In genomic region chr19:54551950-54552912, GRCh38 we compare ENCODE assay signal across 16 cellular contexts. TPM values are rescaled to one million over a fixed set of nuclear protein-coding genes. Genes with fewer than 3 reads are reported as not detected.
A peak's percentile ranks its signal among the peaks of the same experiment; 100 is the strongest.
DNase-seq lines count a peak whose midpoint lies in the region; ATAC-seq and TF ChIP-seq lines count a peak whose summit lies in the region.
"Had no signal": no experiment of that assay in that cellular context is flagged by ENCODE, and none has a peak within 500 bp of the region (broad histone marks: within the 10 kb centered on the region; RNA-seq: fewer than 3 reads in every experiment).

No MANE protein-coding gene starts in this region.

- no TSS peak for BruUV-seq in IMR-90 (replicated peaks; lab: Mats Ljungman, UMichigan)

- H2BK20ac ChIP-seq in IMR-90 (ENCODE audit: low read depth, low read length), result no peak overlapping the region

- H2AFZ ChIP-seq in IMR-90 (replicated peaks; ENCODE audit: low read length, poor library complexity) (no peak overlapping the region), GM23248 (no peak overlapping the region)
- H2AFZ ChIP-seq: parathyroid adenoma had no signal

- H3K36me3 Mint-ChIP-seq in activated CD8-positive, alpha-beta T cell treated with anti-CD3 and anti-CD28 coated beads, Interleukin-2, amount 10 ng/mL, durations not matched to agents 7 days and 5 days (ENCODE audit: low read depth), result no peaks in the 10 kb centered on the region
- H3K36me3 Mint-ChIP-seq in activated CD8-positive, alpha-beta T cell treated with anti-CD3 and anti-CD28 coated beads for 36 hours (ENCODE audit: low read depth), result no peaks in the 10 kb centered on the region
- H3K36me3 Mint-ChIP-seq in stimulated activated naive B cell treated with anti-CD40 and anti-IgM and Interleukin-4, amounts not matched to agents 10 μg/mL and 1 μg/mL and 100 μg/mL, for 72 hours, result no peaks in the 10 kb centered on the region
- H3K36me3 Mint-ChIP-seq in activated naive CD4-positive, alpha-beta T cell treated with anti-CD3 and anti-CD28 coated beads for 36 hours (ENCODE audit: low read depth), result no peaks in the 10 kb centered on the region
- H3K36me3 Mint-ChIP-seq: brain had no signal

- peaks cover 12% of the 10 kb centered on the region for H3K4me1 Mint-ChIP-seq in activated CD8-positive, alpha-beta T cell treated with anti-CD3 and anti-CD28 coated beads, Interleukin-2, amount 10 ng/mL, durations not matched to agents 7 days and 5 days (ENCODE audit: low read depth)
- peaks cover 7% of the 10 kb centered on the region for H3K4me1 Mint-ChIP-seq in activated CD8-positive, alpha-beta T cell treated with anti-CD3 and anti-CD28 coated beads for 36 hours (ENCODE audit: low read depth)
- H3K4me1 Mint-ChIP-seq in stimulated activated naive B cell treated with anti-CD40 and anti-IgM and Interleukin-4, amounts not matched to agents 10 μg/mL and 1 μg/mL and 100 μg/mL, for 72 hours, result peaks cover 10 to 17% of the 10 kb centered on the region in 2 donors
- H3K4me1 Mint-ChIP-seq in activated naive CD4-positive, alpha-beta T cell treated with anti-CD3 and anti-CD28 coated beads for 36 hours (ENCODE audit: low read depth), result peaks cover 6% of the 10 kb centered on the region
- H3K4me1 Mint-ChIP-seq: brain had no signal

- H3K27me3 ChIP-seq in IMR-90 (ENCODE audit: control insufficient read depth, insufficient read depth, low read length) (no peaks in the 10 kb centered on the region), left ventricle myocardium inferior (ENCODE audit: low read depth) (peaks cover 32% of the 10 kb centered on the region), GM23248 (replicated peaks; ENCODE audit: insufficient read depth) (no peaks in the 10 kb centered on the region)
- H3K27me3 ChIP-seq: SJSA1 had no signal

- no peak overlapping the region for H2AK9ac ChIP-seq in IMR-90 (replicated peaks; ENCODE audit: low read depth, low read length, poor library complexity)

- no peak overlapping the region for H3K18ac ChIP-seq in IMR-90 (ENCODE audit: low read depth, low read length)

- no peak overlapping the region for H3K27ac ChIP-seq in IMR-90 (ENCODE audit: insufficient read depth, low read length)
- H3K27ac ChIP-seq in left ventricle myocardium inferior (replicated peaks), result no peak overlapping the region
- no peak overlapping the region for H3K27ac ChIP-seq in GM23248
- H3K27ac ChIP-seq: HL-60, parathyroid adenoma, SJSA1 had no signal

- H3K36me3 ChIP-seq in IMR-90 (ENCODE audit: control insufficient read depth, insufficient read depth, low read length) (no peaks in the 10 kb centered on the region), left ventricle myocardium inferior (no peaks in the 10 kb centered on the region), GM23248 (ENCODE audit: low read depth) (no peaks in the 10 kb centered on the region)
- H3K36me3 ChIP-seq: SJSA1 had no signal

- peak overlapping the region; percentile 72 for H2BK5ac ChIP-seq in IMR-90 (ENCODE audit: low read depth, low read length, poor library complexity, severe bottlenecking)

- H3K9me3 Mint-ChIP-seq in activated CD8-positive, alpha-beta T cell treated with anti-CD3 and anti-CD28 coated beads, Interleukin-2, amount 10 ng/mL, durations not matched to agents 7 days and 5 days (ENCODE audit: insufficient read depth), result no peaks in the 10 kb centered on the region
- H3K9me3 Mint-ChIP-seq in activated CD8-positive, alpha-beta T cell treated with anti-CD3 and anti-CD28 coated beads for 36 hours, result no peaks in the 10 kb centered on the region
- peaks cover 0 to 1% of the 10 kb centered on the region in 2 donors for H3K9me3 Mint-ChIP-seq in stimulated activated naive B cell treated with anti-CD40 and anti-IgM and Interleukin-4, amounts not matched to agents 10 μg/mL and 1 μg/mL and 100 μg/mL, for 72 hours
- peaks cover 2% of the 10 kb centered on the region for H3K9me3 Mint-ChIP-seq in activated naive CD4-positive, alpha-beta T cell treated with anti-CD3 and anti-CD28 coated beads for 36 hours

- no peaks in the 10 kb centered on the region for H4K20me1 ChIP-seq in IMR-90 (ENCODE audit: insufficient read depth, low read length)
- H4K20me1 ChIP-seq in GM23248 (ENCODE audit: insufficient read depth), result no peaks in the 10 kb centered on the region

- H3K4me1 ChIP-seq in IMR-90 (ENCODE audit: control insufficient read depth, insufficient read depth, low read length) (no peaks in the 10 kb centered on the region), left ventricle myocardium inferior (no peaks in the 10 kb centered on the region), GM23248 (ENCODE audit: insufficient read depth) (no peaks in the 10 kb centered on the region)
- H3K4me1 ChIP-seq: parathyroid adenoma, SJSA1 had no signal

- no peak overlapping the region for H3K4me3 Mint-ChIP-seq in activated CD8-positive, alpha-beta T cell treated with anti-CD3 and anti-CD28 coated beads, Interleukin-2, amount 10 ng/mL, durations not matched to agents 7 days and 5 days
- H3K4me3 Mint-ChIP-seq in activated CD8-positive, alpha-beta T cell treated with anti-CD3 and anti-CD28 coated beads for 36 hours, result no peak overlapping the region
- peak overlapping the region in 1 of 2 donors; percentile 1 for H3K4me3 Mint-ChIP-seq in stimulated activated naive B cell treated with anti-CD40 and anti-IgM and Interleukin-4, amounts not matched to agents 10 μg/mL and 1 μg/mL and 100 μg/mL, for 72 hours
- no peak overlapping the region for H3K4me3 Mint-ChIP-seq in activated naive CD4-positive, alpha-beta T cell treated with anti-CD3 and anti-CD28 coated beads for 36 hours
- H3K4me3 Mint-ChIP-seq: brain had no signal

- H2AK5ac ChIP-seq in IMR-90 (ENCODE audit: low read depth, low read length), result no peak overlapping the region

- H3K27ac Mint-ChIP-seq in activated CD8-positive, alpha-beta T cell treated with anti-CD3 and anti-CD28 coated beads, Interleukin-2, amount 10 ng/mL, durations not matched to agents 7 days and 5 days, result no peak overlapping the region
- no peak overlapping the region for H3K27ac Mint-ChIP-seq in activated CD8-positive, alpha-beta T cell treated with anti-CD3 and anti-CD28 coated beads for 36 hours
- no peak overlapping the region for H3K27ac Mint-ChIP-seq in stimulated activated naive B cell treated with anti-CD40 and anti-IgM and Interleukin-4, amounts not matched to agents 10 μg/mL and 1 μg/mL and 100 μg/mL, for 72 hours
- H3K27ac Mint-ChIP-seq in activated naive CD4-positive, alpha-beta T cell treated with anti-CD3 and anti-CD28 coated beads for 36 hours, result no peak overlapping the region
- H3K27ac Mint-ChIP-seq: brain had no signal

- POLR2A ChIA-PET in activated CD8-positive, alpha-beta T cell treated with anti-CD3 and anti-CD28 coated beads, Interleukin-2, amount 10 ng/mL, durations not matched to agents 7 days and 5 days (lab: Charles Lee), result no interaction called here
- POLR2A ChIA-PET in activated CD8-positive, alpha-beta T cell treated with anti-CD3 and anti-CD28 coated beads for 36 hours (lab: Charles Lee), result no interaction called here
- POLR2A ChIA-PET in IMR-90 (lab: Charles Lee; ENCODE audit: unreplicated experiment), result no interaction called here

- no peak overlapping the region for H3K56ac ChIP-seq in IMR-90 (ENCODE audit: extremely low read depth, insufficient read depth, low read length)

- WGBS in IMR-90 (ENCODE audit: extremely low coverage in 2 of 2, insufficient read length in 1 of 2), 2 experiments, result 74 to 100% methylated on average over 1 to 7 of the region's 22 CpGs
- WGBS in GM23248 (ENCODE audit: low coverage in 1 of 2, low lambda C conversion rate in 2 of 2, missing lambda C conversion rate in 2 of 2), 2 experiments, result 60% methylated on average over 21 to 22 of the region's 22 CpGs

- no peak overlapping the region for H2BK15ac ChIP-seq in IMR-90 (ENCODE audit: low read depth, low read length)

- CTCF ChIA-PET in activated CD8-positive, alpha-beta T cell treated with anti-CD3 and anti-CD28 coated beads, Interleukin-2, amount 10 ng/mL, durations not matched to agents 7 days and 5 days (lab: Charles Lee), result no interaction called here
- CTCF ChIA-PET in activated CD8-positive, alpha-beta T cell treated with anti-CD3 and anti-CD28 coated beads for 36 hours (lab: Charles Lee), result interaction anchor here (1.2 kb wide), 1 partner anchor 100 kb away, joined by 4 read pairs; no protein-coding TSS in a partner anchor
- CTCF ChIA-PET in IMR-90 (lab: Yijun Ruan, JAX), result no interaction called here
- CTCF ChIA-PET in activated naive CD4-positive, alpha-beta T cell treated with anti-CD3 and anti-CD28 coated beads for 36 hours (lab: Charles Lee), result interaction anchor here (1.0 kb wide), 1 partner anchor 71 kb away, joined by 3 read pairs; no protein-coding TSS in a partner anchor

- no peaks in the 10 kb centered on the region for H3K79me2 ChIP-seq in GM23248 (ENCODE audit: insufficient read depth)
- H3K79me2 ChIP-seq: parathyroid adenoma had no signal

- H3K4me2 ChIP-seq in IMR-90 (ENCODE audit: low read depth, low read length) (no peak overlapping the region), GM23248 (ENCODE audit: unreplicated experiment) (no peak overlapping the region)

- TF ChIP-seq POLR2A in IMR-90 (IDR thresholded peaks at IDR 0.05; ENCODE audit: low read depth, low read length), result no peak

- no peaks in the 10 kb centered on the region for H3K9me1 ChIP-seq in IMR-90 (ENCODE audit: insufficient read depth, low read length)

- H3K9me3 ChIP-seq in IMR-90 (ENCODE audit: control insufficient read depth, insufficient read depth, low read length) (peaks cover 38% of the 10 kb centered on the region), left ventricle myocardium inferior (replicated peaks) (no peaks in the 10 kb centered on the region), GM23248 (ENCODE audit: low read depth) (no peaks in the 10 kb centered on the region)
- H3K9me3 ChIP-seq: SJSA1 had no signal

- TF ChIP-seq CTCF in activated CD8-positive, alpha-beta T cell treated with anti-CD3 and anti-CD28 coated beads for 36 hours (IDR thresholded peaks at IDR 0.05), result no peak
- TF ChIP-seq CTCF in IMR-90 (conservative IDR thresholded peaks at IDR 0.05; ENCODE audit: low read depth, low read length) (no peak), left ventricle myocardium inferior (IDR thresholded peaks at IDR 0.05; ENCODE audit: borderline replicate concordance) (no peak)

- dilution Hi-C loops in IMR-90 (cut with HindIII; ENCODE audit: low sequenced_read_pairs, unreplicated experiment), result no loop called here

- H3K9ac ChIP-seq in IMR-90 (ENCODE audit: low read depth, low read length) (no peak overlapping the region), GM23248 (no peak overlapping the region)
- H3K9ac ChIP-seq: parathyroid adenoma had no signal

- TF ChIP-seq RAD21 in IMR-90 (IDR thresholded peaks at IDR 0.05; ENCODE audit: low read length), result no peak

- no peak for ATAC-seq in activated CD8-positive, alpha-beta T cell treated with anti-CD3 and anti-CD28 coated beads, Interleukin-2, amount 10 ng/mL, durations not matched to agents 7 days and 5 days
- ATAC-seq in activated CD8-positive, alpha-beta T cell treated with anti-CD3 and anti-CD28 coated beads for 36 hours, result no peak
- ATAC-seq in IMR-90 (ENCODE audit: low read depth), result no peak
- peak; percentile 65 to 71 for ATAC-seq in stimulated activated naive B cell treated with anti-CD40 and anti-IgM and Interleukin-4, amounts not matched to agents 10 μg/mL and 1 μg/mL and 100 μg/mL, for 72 hours (replicated peaks)

- peaks cover 11% of the 10 kb centered on the region for H3K27me3 Mint-ChIP-seq in activated CD8-positive, alpha-beta T cell treated with anti-CD3 and anti-CD28 coated beads, Interleukin-2, amount 10 ng/mL, durations not matched to agents 7 days and 5 days (ENCODE audit: low read depth)
- peaks cover 19% of the 10 kb centered on the region for H3K27me3 Mint-ChIP-seq in activated CD8-positive, alpha-beta T cell treated with anti-CD3 and anti-CD28 coated beads for 36 hours
- peaks cover 8 to 11% of the 10 kb centered on the region in 2 donors for H3K27me3 Mint-ChIP-seq in stimulated activated naive B cell treated with anti-CD40 and anti-IgM and Interleukin-4, amounts not matched to agents 10 μg/mL and 1 μg/mL and 100 μg/mL, for 72 hours
- H3K27me3 Mint-ChIP-seq in activated naive CD4-positive, alpha-beta T cell treated with anti-CD3 and anti-CD28 coated beads for 36 hours (ENCODE audit: low read depth), result peaks cover 25% of the 10 kb centered on the region

- no peak overlapping the region for H4K8ac ChIP-seq in IMR-90 (ENCODE audit: low read depth in 2 of 2, low read length in 2 of 2)

- H4K5ac ChIP-seq in IMR-90 (ENCODE audit: low read depth, low read length), result no peak overlapping the region

- H3K4ac ChIP-seq in IMR-90 (ENCODE audit: low read depth, low read length), result no peak overlapping the region

- H3K4me3 ChIP-seq in IMR-90 (ENCODE audit: insufficient read depth, low read depth, low read length) (no peak overlapping the region), left ventricle myocardium inferior (no peak overlapping the region), GM23248 (no peak overlapping the region)
- H3K4me3 ChIP-seq: SJSA1 had no signal

- no peak overlapping the region for H2BK120ac ChIP-seq in IMR-90 (ENCODE audit: low read depth, low read length)

- no peaks in the 10 kb centered on the region for H3K79me1 ChIP-seq in IMR-90 (ENCODE audit: low read depth in 1 of 2, low read length in 2 of 2)

- in situ Hi-C loops in IMR-90 (cut with MboI; ENCODE audit: low sequenced_read_pairs) (no loop called here), GM23248 (cut with MboI) (no loop called here)

- no peak overlapping the region for H4K91ac ChIP-seq in IMR-90 (ENCODE audit: insufficient read depth, low read depth, low read length)

- peak; percentile 15 for DNase-seq in activated CD8-positive, alpha-beta T cell treated with anti-CD3 and anti-CD28 coated beads, Interleukin-2, amount 10 ng/mL, durations not matched to agents 7 days and 5 days
- DNase-seq in activated CD8-positive, alpha-beta T cell treated with anti-CD3 and anti-CD28 coated beads for 36 hours, result no peak
- DNase-seq in IMR-90 (no peak), left ventricle myocardium inferior (peak; percentile 28), GM23248 (no peak)
- DNase-seq in stimulated activated naive B cell treated with anti-CD40 and anti-IgM and Interleukin-4, amounts not matched to agents 10 μg/mL and 1 μg/mL and 100 μg/mL, for 72 hours, result no peak
- no peak for DNase-seq in activated naive CD4-positive, alpha-beta T cell treated with anti-CD3 and anti-CD28 coated beads for 36 hours
- DNase-seq in activated CD8-positive, alpha-beta memory T cell treated with anti-CD3 and anti-CD28 coated beads for 24 hours, result no peak
- DNase-seq: activated naive CD4-positive, alpha-beta T cell treated with Interleukin-2 at 50 U/mL for 16 hours; NCI-H2029 had no signal

- intact Hi-C loops in activated CD8-positive, alpha-beta T cell treated with anti-CD3 and anti-CD28 coated beads for 36 hours (cut with micrococcal nuclease), result no loop called here
- intact Hi-C loops in IMR-90 (cut with micrococcal nuclease), result no loop called here
- intact Hi-C loops in left ventricle myocardium inferior (cut with micrococcal nuclease), result no loop called here
- intact Hi-C loops in activated naive CD4-positive, alpha-beta T cell treated with anti-CD3 and anti-CD28 coated beads for 36 hours (cut with micrococcal nuclease), result no loop called here

- H3K14ac ChIP-seq in IMR-90 (replicated peaks; ENCODE audit: low read depth, low read length), result no peak overlapping the region

- no peaks in the 10 kb centered on the region for H3K9me2 ChIP-seq in GM23248 (ENCODE audit: insufficient read depth)

- H3F3A ChIP-seq in GM23248 (ENCODE audit: insufficient read depth), result no peaks in the 10 kb centered on the region

- H3K23ac ChIP-seq in IMR-90 (ENCODE audit: low read depth, low read length), result no peak overlapping the region

RNA-seq across cellular contexts. Expression of gene LILRA2, which starts 21.4 kb away (rescaled TPM):
- not detected for total RNA-seq in activated CD8-positive, alpha-beta T cell treated with anti-CD3 and anti-CD28 coated beads, Interleukin-2, amount 10 ng/mL, durations not matched to agents 7 days and 5 days
- total RNA-seq in activated CD8-positive, alpha-beta T cell treated with anti-CD3 and anti-CD28 coated beads for 36 hours, result not detected
- total RNA-seq in IMR-90 (2012; rRNA removed) (not detected in 2 replicates), left ventricle myocardium inferior (1.6 TPM)
- polyA plus RNA-seq in IMR-90 (2012; rRNA removed) (not detected in 2 replicates), GM23248 (2016; fragmentation: Nextera tagmentation; extraction: Ambion mirVana) (not detected in 2 replicates)
- polyA plus RNA-seq in IMR-90 (2012; cell fraction: cytosol; rRNA removed), result not detected in 2 replicates
- polyA plus RNA-seq in IMR-90 (2012; cell fraction: nucleus; rRNA removed; ENCODE audit: low replicate concordance), result not detected in 2 replicates
- total RNA-seq in GM23248 (2014; rRNA removed; shearing (Covaris generic)), result not detected in 2 replicates
- total RNA-seq in activated naive CD4-positive, alpha-beta T cell treated with anti-CD3 and anti-CD28 coated beads for 36 hours, result not detected
- total RNA-seq: A673, SJSA1, temporal lobe had no signal

RNA-seq across cellular contexts. Expression of gene LILRA1, which starts 41.2 kb away (rescaled TPM):
- total RNA-seq in activated CD8-positive, alpha-beta T cell treated with anti-CD3 and anti-CD28 coated beads, Interleukin-2, amount 10 ng/mL, durations not matched to agents 7 days and 5 days, result not detected
- not detected for total RNA-seq in activated CD8-positive, alpha-beta T cell treated with anti-CD3 and anti-CD28 coated beads for 36 hours
- total RNA-seq in IMR-90 (2012; rRNA removed) (not detected in 2 replicates), left ventricle myocardium inferior (0.22 TPM)
- polyA plus RNA-seq in IMR-90 (2012; rRNA removed) (not detected in 2 replicates), GM23248 (2016; fragmentation: Nextera tagmentation; extraction: Ambion mirVana) (not detected in 2 replicates)
- polyA plus RNA-seq in IMR-90 (2012; cell fraction: cytosol; rRNA removed), result not detected in 2 replicates
- polyA plus RNA-seq in IMR-90 (2012; cell fraction: nucleus; rRNA removed; ENCODE audit: low replicate concordance), result not detected in 2 replicates
- total RNA-seq in GM23248 (2014; rRNA removed; shearing (Covaris generic)), result not detected in 2 replicates
- not detected for total RNA-seq in activated naive CD4-positive, alpha-beta T cell treated with anti-CD3 and anti-CD28 coated beads for 36 hours
- total RNA-seq: A673, SJSA1 had no signal

RNA-seq across cellular contexts. Expression of gene LAIR2, which starts 49.6 kb away (rescaled TPM):
- 1 to 10 TPM; 1.4 to 1.6 TPM for total RNA-seq in activated CD8-positive, alpha-beta T cell treated with anti-CD3 and anti-CD28 coated beads, Interleukin-2, amount 10 ng/mL, durations not matched to agents 7 days and 5 days
- 1 to 10 TPM; 1.5 to 2.1 TPM for total RNA-seq in activated CD8-positive, alpha-beta T cell treated with anti-CD3 and anti-CD28 coated beads for 36 hours
- not detected in 2 replicates for total RNA-seq in IMR-90 (2012; rRNA removed)
- not detected in 2 replicates for polyA plus RNA-seq in IMR-90 (2012; rRNA removed)
- not detected in 2 replicates for polyA plus RNA-seq in IMR-90 (2012; cell fraction: cytosol; rRNA removed)
- not detected in 2 replicates for polyA plus RNA-seq in IMR-90 (2012; cell fraction: nucleus; rRNA removed; ENCODE audit: low replicate concordance)
- total RNA-seq in left ventricle myocardium inferior, result not detected
- total RNA-seq in GM23248 (2014; rRNA removed; shearing (Covaris generic)), result not detected in 2 replicates
- not detected in 2 replicates for polyA plus RNA-seq in GM23248 (2016; fragmentation: Nextera tagmentation; extraction: Ambion mirVana)
- under 1 TPM; 0.45 to 0.69 TPM for total RNA-seq in activated naive CD4-positive, alpha-beta T cell treated with anti-CD3 and anti-CD28 coated beads for 36 hours
- total RNA-seq: A673, SJSA1, temporal lobe had no signal

Comparison
In these comparisons a context has a peak if more than half of its experiments do, and no peak if none do; other contexts are left out.
1. DNase-seq: peak in activated CD8-positive, alpha-beta T cell treated with anti-CD3 and anti-CD28 coated beads, Interleukin-2, amount 10 ng/mL, durations not matched to agents 7 days and 5 days (single experiment) and left ventricle myocardium inferior (single experiment); none in activated CD8-positive, alpha-beta T cell treated with anti-CD3 and anti-CD28 coated beads for 36 hours (single experiment), IMR-90 (single experiment), stimulated activated naive B cell treated with anti-CD40 and anti-IgM and Interleukin-4, amounts not matched to agents 10 μg/mL and 1 μg/mL and 100 μg/mL, for 72 hours (single experiment), GM23248 (single experiment), activated naive CD4-positive, alpha-beta T cell treated with anti-CD3 and anti-CD28 coated beads for 36 hours (single experiment) and activated CD8-positive, alpha-beta memory T cell treated with anti-CD3 and anti-CD28 coated beads for 24 hours (single experiment).
2. CTCF ChIA-PET loops: an anchor here in activated CD8-positive, alpha-beta T cell treated with anti-CD3 and anti-CD28 coated beads for 36 hours (1.2 kb wide) and activated naive CD4-positive, alpha-beta T cell treated with anti-CD3 and anti-CD28 coated beads for 36 hours (1.0 kb wide); none called in activated CD8-positive, alpha-beta T cell treated with anti-CD3 and anti-CD28 coated beads, Interleukin-2, amount 10 ng/mL, durations not matched to agents 7 days and 5 days and IMR-90.
3. ATAC-seq: peak in stimulated activated naive B cell treated with anti-CD40 and anti-IgM and Interleukin-4, amounts not matched to agents 10 μg/mL and 1 μg/mL and 100 μg/mL, for 72 hours (2 of 2); none in activated CD8-positive, alpha-beta T cell treated with anti-CD3 and anti-CD28 coated beads, Interleukin-2, amount 10 ng/mL, durations not matched to agents 7 days and 5 days (single experiment), activated CD8-positive, alpha-beta T cell treated with anti-CD3 and anti-CD28 coated beads for 36 hours (single experiment) and IMR-90 (single experiment).